In genomic region chr11:124946735-124947141, GRCh38 we compare ENCODE assay signal across 18 cellular contexts. TPM values are rescaled to one million over a fixed set of nuclear protein-coding genes. Genes with fewer than 3 reads are reported as not detected.
DNase-seq lines count a peak whose midpoint lies in the region.
"Had no signal": no experiment of that assay in that cellular context is flagged by ENCODE, and none has a peak within 500 bp of the region (broad histone marks: within the 10 kb centered on the region; RNA-seq: fewer than 3 reads in every experiment).

No MANE protein-coding gene starts in this region.

- no peaks in the 10 kb centered on the region for H3K27me3 ChIP-seq in MG63

- H3K9me3 ChIP-seq in MG63, result peaks cover 2% of the 10 kb centered on the region; the same call in 1 of the 2 replicates
- H3K9me3 ChIP-seq: neutrophil had no signal

- H3K27ac ChIP-seq in cingulate gyrus (ENCODE audit: low read depth, low read length), result peak overlapping the region; percentile 85
- H3K27ac ChIP-seq: neutrophil, PC-9 had no signal

- H3K36me3 ChIP-seq in MG63, result no peaks in the 10 kb centered on the region
- H3K36me3 ChIP-seq: neutrophil had no signal

- DNase-seq in MG63 (peak; percentile 6), hippocampal formation (lab: John Stamatoyannopoulos, UW) (peak; percentile 72 to 82), superior temporal gyrus (ENCODE audit: extremely low spot score) (peak; percentile 94), DMS79 (lab: John Stamatoyannopoulos, UW) (no peak), cerebellar cortex (ENCODE audit: low spot score) (no peak), NCI-H1048 (lab: John Stamatoyannopoulos, UW) (no peak)
- DNase-seq: activated CD8-positive, alpha-beta T cell treated with anti-CD3 and anti-CD28 coated beads for 36 hours; CD4-positive, alpha-beta T cell; GOT3; mesendoderm; NCI-H187 treated with DMSO at 0.1 percent for 48 hours; NCI-H69; PC-9; stimulated activated CD4-positive, alpha-beta T cell treated with anti-CD3 and anti-CD28 coated beads, Interleukin-2, amount 100 ng/mL, for 24 hours had no signal

- H3K4me3 ChIP-seq in MG63, result no peak overlapping the region
- H3K4me3 ChIP-seq: PC-9 had no signal

RNA-seq across cellular contexts. Expression of gene CCDC15, which starts 7.3 kb away (rescaled TPM):
- 1.5 and 3.9 TPM in 2 replicates for total RNA-seq in MG63 (2014; rRNA removed; shearing (Covaris generic); ENCODE audit: low replicate concordance)

RNA-seq across cellular contexts. Expression of gene HEPACAM, which starts 10.9 kb away (rescaled TPM):
- not detected in 2 replicates for total RNA-seq in MG63 (2014; rRNA removed; shearing (Covaris generic); ENCODE audit: low replicate concordance)
- total RNA-seq: CD4-positive, alpha-beta T cell; PC-9 had no signal

RNA-seq across cellular contexts. Expression of gene HEPN1, which starts 27.7 kb away (rescaled TPM):
- not detected in 2 replicates for total RNA-seq in MG63 (2014; rRNA removed; shearing (Covaris generic); ENCODE audit: low replicate concordance)
- total RNA-seq: activated CD8-positive, alpha-beta T cell treated with anti-CD3 and anti-CD28 coated beads for 36 hours; CD4-positive, alpha-beta T cell; fibroblast of lung; PC-9; sciatic nerve had no signal

RNA-seq across cellular contexts. Expression of gene ROBO4, which starts 49.1 kb away (rescaled TPM):
- 7.4 and 13.7 TPM in 2 replicates for total RNA-seq in MG63 (2014; rRNA removed; shearing (Covaris generic); ENCODE audit: low replicate concordance)
- total RNA-seq: activated CD8-positive, alpha-beta T cell treated with anti-CD3 and anti-CD28 coated beads for 36 hours; CD4-positive, alpha-beta T cell; PC-9 had no signal

Comparison
In these comparisons a context has a peak if more than half of its experiments do, and no peak if none do; other contexts are left out.
1. DNase-seq: peak in MG63 (single experiment), hippocampal formation (2 of 2) and superior temporal gyrus (single experiment); none in DMS79 (single experiment), cerebellar cortex (single experiment) and NCI-H1048 (single experiment).